13 cellular contexts compared by ENCODE assay signal in the genomic region with DNA sequence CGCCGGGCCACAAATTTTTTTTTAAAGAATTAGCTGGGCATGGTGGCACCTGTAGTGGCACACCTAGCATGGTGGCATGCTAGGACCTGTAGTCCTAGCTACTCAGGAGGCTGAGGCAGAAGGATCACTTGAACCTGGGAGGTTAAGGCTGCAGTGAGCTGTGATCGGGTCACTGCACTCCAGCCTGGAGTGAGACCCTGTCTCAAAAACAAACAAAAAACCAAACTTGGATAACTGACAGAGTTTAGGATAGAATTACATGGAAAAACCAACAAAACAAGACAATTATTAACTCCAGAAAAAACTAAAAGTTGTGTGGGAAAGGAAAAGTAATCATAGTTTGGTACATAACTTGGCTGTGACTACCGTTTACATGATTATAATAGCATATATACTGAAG. TPM values are rescaled to one million over a fixed set of nuclear protein-coding genes. Genes with fewer than 3 reads are reported as not detected.
DNase-seq lines count a peak whose midpoint lies in the region; ATAC-seq, FAIRE-seq and TF ChIP-seq lines count a peak whose summit lies in the region.
"Had no signal": no experiment of that assay in that cellular context is flagged by ENCODE, and none has a peak within 500 bp of the region (broad histone marks: within the 10 kb centered on the region; RNA-seq: fewer than 3 reads in every experiment).

No MANE protein-coding gene starts in this region.

- H3K27me3 ChIP-seq in Caco-2 (replicated peaks; ENCODE audit: control insufficient read depth, insufficient read depth, low read length) = no peaks in the 10 kb centered on the region
- no peaks in the 10 kb centered on the region for H3K27me3 ChIP-seq in KMS-11 (ENCODE audit: insufficient read depth, low read depth)
- H3K27me3 ChIP-seq: MG63 had no signal

- DNase-seq in Caco-2 (no peak), neural crest cell (ENCODE audit: low read depth, low spot score) (no peak), frontal cortex (ENCODE audit: low spot score in 2 of 2) (no peak)
- no peak for DNase-seq in central memory CD8-positive, alpha-beta T cell (ENCODE audit: low spot score in 2 of 2)
- DNase-seq: activated CD4-positive, CD25-positive, alpha-beta regulatory T cell treated with anti-CD3 and anti-CD28 coated beads, Interleukin-2, amount 50 U/mL, for 72 hours; aorta; DMS153; MG63; NCI-H2227 treated with DMSO at 0.1 percent for 48 hours; SHP77 treated with DMSO at 0.1 percent for 48 hours had no signal

- no peaks in the 10 kb centered on the region for H3K36me3 ChIP-seq in Caco-2 (ENCODE audit: control insufficient read depth, insufficient read depth, low read length)
- no peaks in the 10 kb centered on the region for H3K36me3 ChIP-seq in KMS-11 (ENCODE audit: insufficient read depth)
- H3K36me3 ChIP-seq: MG63 had no signal

- TF ChIP-seq CTCF in Caco-2 (IDR thresholded peaks at IDR 0.05; ENCODE audit: insufficient read depth in 1 of 2, low read depth in 1 of 2, low read length in 1 of 2, severe bottlenecking in 1 of 2, unreplicated experiment in 1 of 2) (no peak), KMS-11 (conservative IDR thresholded peaks at IDR 0.05; ENCODE audit: low read depth, low read length) (no peak), neural crest cell (conservative IDR thresholded peaks at IDR 0.05) (no peak)

- no peaks in the 10 kb centered on the region for H4K20me1 ChIP-seq in KMS-11 (ENCODE audit: insufficient read depth)

- peaks cover 11% of the 10 kb centered on the region; the same call in 1 of the 2 replicates for H3K4me1 ChIP-seq in Caco-2
- H3K4me1 ChIP-seq in KMS-11 (ENCODE audit: low read depth, poor library complexity, severe bottlenecking) = peaks cover 35% of the 10 kb centered on the region

- BruUV-seq in Caco-2 (replicated peaks; lab: Mats Ljungman, UMichigan) = no TSS peak

- peaks cover 17% of the 10 kb centered on the region for H3K36me3 Mint-ChIP-seq in Caco-2 (ENCODE audit: insufficient read depth, unreplicated experiment)
- peaks cover 36% of the 10 kb centered on the region for H3K36me3 Mint-ChIP-seq in central memory CD8-positive, alpha-beta T cell (ENCODE audit: insufficient read depth)
- no peaks in the 10 kb centered on the region for H3K36me3 Mint-ChIP-seq in neural crest cell (ENCODE audit: low read depth)

- H3K27me3 Mint-ChIP-seq in Caco-2 (ENCODE audit: insufficient read depth, unreplicated experiment) (no peaks in the 10 kb centered on the region), neural crest cell (ENCODE audit: low read depth) (no peaks in the 10 kb centered on the region)
- H3K27me3 Mint-ChIP-seq in central memory CD8-positive, alpha-beta T cell = no peaks in the 10 kb centered on the region

- no peak for ATAC-seq in central memory CD8-positive, alpha-beta T cell (replicated peaks; ENCODE audit: extremely low read depth, poor library complexity, severe bottlenecking)
- ATAC-seq in GM18498 (IDR thresholded peaks at IDR 0.05; ENCODE audit: unreplicated experiment) (no peak), GM21786 (IDR thresholded peaks at IDR 0.05; ENCODE audit: unreplicated experiment) (no peak)

- intact Hi-C loops in Caco-2 (cut with micrococcal nuclease; ENCODE audit: unreplicated experiment) = no loop called here

- H2AFZ ChIP-seq in KMS-11 (ENCODE audit: low read depth) = no peak overlapping the region

- no peaks in the 10 kb centered on the region for H3K9me3 ChIP-seq in Caco-2
- H3K9me3 ChIP-seq: MG63 had no signal

- H3K9me3 Mint-ChIP-seq in Caco-2 (ENCODE audit: unreplicated experiment) = no peaks in the 10 kb centered on the region
- H3K9me3 Mint-ChIP-seq in central memory CD8-positive, alpha-beta T cell = no peaks in the 10 kb centered on the region
- no peaks in the 10 kb centered on the region for H3K9me3 Mint-ChIP-seq in neural crest cell

- H3K4me2 ChIP-seq in KMS-11 = peak overlapping the region; percentile 98

- H3K4me1 Mint-ChIP-seq in Caco-2 (ENCODE audit: low read depth, unreplicated experiment) (peaks cover 15% of the 10 kb centered on the region), neural crest cell (peaks cover 12% of the 10 kb centered on the region)
- H3K4me1 Mint-ChIP-seq in central memory CD8-positive, alpha-beta T cell = peaks cover 34% of the 10 kb centered on the region

- H3K9ac ChIP-seq in KMS-11 = no peak overlapping the region

- H3K4me3 ChIP-seq in Caco-2 (ENCODE audit: low read depth, low read length) = no peak overlapping the region
- H3K4me3 ChIP-seq in KMS-11 (IDR thresholded peaks at IDR 0.05; ENCODE audit: insufficient read depth, low read depth, low read length) = no peak overlapping the region
- H3K4me3 ChIP-seq: MG63 had no signal

- POLR2A ChIA-PET in Caco-2 (lab: Charles Lee) = no interaction called here

- peaks cover 36% of the 10 kb centered on the region for H3K79me2 ChIP-seq in KMS-11 (ENCODE audit: insufficient read depth, low read depth)

- peak overlapping the region; percentile 91 for H3K27ac Mint-ChIP-seq in Caco-2 (ENCODE audit: unreplicated experiment)
- H3K27ac Mint-ChIP-seq in central memory CD8-positive, alpha-beta T cell (ENCODE audit: low read depth) = peak overlapping the region; percentile 100
- H3K27ac Mint-ChIP-seq in neural crest cell (ENCODE audit: unreplicated experiment) = no peak overlapping the region

- FAIRE-seq in frontal cortex (lab: Jason Lieb, UNC) = no peak

- CTCF ChIA-PET in Caco-2 (lab: Charles Lee) = no interaction called here

- H3K27ac ChIP-seq in KMS-11 = peak overlapping the region; percentile 98; the same call in 1 of the 2 replicates

- H3K4me3 Mint-ChIP-seq in Caco-2 (ENCODE audit: unreplicated experiment) (peak overlapping the region; percentile 98), neural crest cell (peak overlapping the region; percentile 64)
- peak overlapping the region; percentile 89 for H3K4me3 Mint-ChIP-seq in central memory CD8-positive, alpha-beta T cell

RNA-seq across cellular contexts. Expression of a gene that starts 1.6 kb away (rescaled TPM):
- 56.4 and 62.6 TPM in 2 replicates for total RNA-seq in Caco-2 (2022)
- total RNA-seq in neural crest cell = 14.4 and 16.7 TPM in 2 replicates
- total RNA-seq in frontal cortex = 26.1 TPM

RNA-seq across cellular contexts. Expression of a gene that starts 42.5 kb away (rescaled TPM):
- total RNA-seq in Caco-2 (2022) = 117 and 118 TPM in 2 replicates
- 87.1 and 93.5 TPM in 2 replicates for total RNA-seq in neural crest cell
- total RNA-seq in frontal cortex = 39.1 TPM

RNA-seq across cellular contexts. Expression of a gene that starts 42.9 kb away (rescaled TPM):
- 21.8 and 21.9 TPM in 2 replicates for total RNA-seq in Caco-2 (2022)
- 14.6 and 17.4 TPM in 2 replicates for total RNA-seq in neural crest cell
- total RNA-seq in frontal cortex = 55.0 TPM
